8 cellular contexts compared by ENCODE assay signal in genomic region chr20:38032585-38033329, GRCh38. TPM values are rescaled to one million over a fixed set of nuclear protein-coding genes. Genes with fewer than 3 reads are reported as not detected.
DNase-seq lines count a peak whose midpoint lies in the region; ATAC-seq and TF ChIP-seq lines count a peak whose summit lies in the region.

No MANE protein-coding gene starts in this region.

- ATAC-seq in HG02884 (IDR thresholded peaks at IDR 0.05; ENCODE audit: unreplicated experiment) = peak; percentile 36

- no peaks in the 10 kb centered on the region for H3K27me3 ChIP-seq in OCI-LY1 (ENCODE audit: insufficient read depth, low read length)
- H3K27me3 ChIP-seq in mononuclear cell (ENCODE audit: insufficient read depth, low read length) = no peaks in the 10 kb centered on the region
- H3K27me3 ChIP-seq in thyroid gland = no peaks in the 10 kb centered on the region

- peak overlapping the region; percentile 91 for H3K9ac ChIP-seq in OCI-LY1 (ENCODE audit: low read length)

- H3K36me3 ChIP-seq in OCI-LY1 (ENCODE audit: insufficient read depth, low read length) (peaks cover 57% of the 10 kb centered on the region), thyroid gland (no peaks in the 10 kb centered on the region)

- H3K4me2 ChIP-seq in OCI-LY1 (ENCODE audit: low read length) = peak overlapping the region; percentile 95

- peak overlapping the region; percentile 83 for H3K27ac ChIP-seq in OCI-LY1 (ENCODE audit: low read depth, low read length, poor library complexity, severe bottlenecking)
- H3K27ac ChIP-seq in coronary artery = peak overlapping the region; percentile 90 to 99
- H3K27ac ChIP-seq in thyroid gland = peak overlapping the region; percentile 91 to 94 (median 93)

- H3K9me2 ChIP-seq in OCI-LY1 (ENCODE audit: low read depth, low read length) = no peaks in the 10 kb centered on the region

- TF ChIP-seq CTCF in OCI-LY1 (IDR thresholded peaks at IDR 0.05; ENCODE audit: low read length) (no peak), coronary artery (IDR thresholded peaks at IDR 0.05) (no peak), thyroid gland (IDR thresholded peaks at IDR 0.05) (no peak)

- H3K9me3 ChIP-seq in OCI-LY1 (ENCODE audit: low read length) (peaks cover 6% of the 10 kb centered on the region), mononuclear cell (ENCODE audit: low read depth, low read length) (no peaks in the 10 kb centered on the region), thyroid gland (no peaks in the 10 kb centered on the region)

- H3K4me3 ChIP-seq in OCI-LY1 (ENCODE audit: low read depth, low read length, poor library complexity, severe bottlenecking) = peak overlapping the region; percentile 94
- H3K4me3 ChIP-seq in coronary artery = peak overlapping the region; percentile 93
- peak overlapping the region; percentile 76 for H3K4me3 ChIP-seq in mononuclear cell (ENCODE audit: low read length)
- peak overlapping the region; percentile 59 to 93 (median 89) for H3K4me3 ChIP-seq in thyroid gland (replicated peaks in 1 of 3)

- H2AFZ ChIP-seq in OCI-LY1 (ENCODE audit: low read length) = peak overlapping the region; percentile 28; the same call in 1 of the 2 replicates

- DNase-seq in stimulated activated CD4-positive, alpha-beta T cell treated with anti-CD3 and anti-CD28 coated beads, Interleukin-1b, Interleukin-23, amount 100 ng/mL, for 48 hours = peak; percentile 72
- DNase-seq in stimulated activated CD4-positive, alpha-beta T cell treated with anti-CD3 and anti-CD28 coated beads, Interleukin-4, amount 100 ng/mL, for 1 hour = no peak
- DNase-seq in coronary artery (ENCODE audit: low spot score) (no peak), thyroid gland (peak in 1 of 2 donors; percentile 4), NCI-H187 treated with DMSO at 0.1 percent for 48 hours (lab: John Stamatoyannopoulos, UW) (no peak)

- H4K20me1 ChIP-seq in OCI-LY1 (ENCODE audit: insufficient read depth, low read length) = no peaks in the 10 kb centered on the region

- H3K79me2 ChIP-seq in OCI-LY1 (ENCODE audit: insufficient read depth, low read length) = peaks cover 92% of the 10 kb centered on the region

- WGBS in thyroid gland, 2 donors = 19 to 23% methylated on average over 28 of the region's 28 CpGs

- H3K4me1 ChIP-seq in OCI-LY1 (ENCODE audit: insufficient read depth, low read length, severe bottlenecking) = peaks cover 58% of the 10 kb centered on the region
- peaks cover 39% of the 10 kb centered on the region for H3K4me1 ChIP-seq in mononuclear cell (ENCODE audit: insufficient read depth, low read length)
- H3K4me1 ChIP-seq in thyroid gland = peaks cover 14 to 45% of the 10 kb centered on the region in 2 donors

- no peaks in the 10 kb centered on the region for H3F3A ChIP-seq in OCI-LY1 (ENCODE audit: insufficient read depth, low read length)

- intact Hi-C loops in thyroid gland (cut with DNase I) = no loop called here

- TF ChIP-seq POLR2A in thyroid gland (IDR thresholded peaks at IDR 0.05) = no peak

RNA-seq across cellular contexts. Expression of gene TTI1, which starts 0.5 kb away (rescaled TPM):
- 14.3 TPM for total RNA-seq in mononuclear cell
- 10 to 100 TPM; 23.0 to 45.0 (median 30.1) TPM for total RNA-seq in thyroid gland

RNA-seq across cellular contexts. Expression of gene RPRD1B, which starts 0.8 kb away (rescaled TPM):
- total RNA-seq in mononuclear cell = 69.2 TPM
- total RNA-seq in thyroid gland = 10 to 100 TPM; 24.2 to 58.9 (median 27.0) TPM
